Comparison of ENCODE assay signal across 15 cellular contexts in genomic region chr20:22385602-22386299, GRCh38.
DNase-seq lines count a peak whose midpoint lies in the region; ATAC-seq, FAIRE-seq and TF ChIP-seq lines count a peak whose summit lies in the region.
"Had no signal": no experiment of that assay in that cellular context is flagged by ENCODE, and none has a peak within 500 bp of the region (broad histone marks: within the 10 kb centered on the region; RNA-seq: fewer than 3 reads in every experiment).

No MANE protein-coding gene starts in this region.

- no peaks in the 10 kb centered on the region for H3K36me3 Mint-ChIP-seq in astrocyte (ENCODE audit: low read depth, unreplicated experiment)
- H3K36me3 Mint-ChIP-seq in osteocyte (ENCODE audit: unreplicated experiment) = no peaks in the 10 kb centered on the region
- H3K36me3 Mint-ChIP-seq: activated naive CD4-positive, alpha-beta T cell treated with anti-CD3 and anti-CD28 coated beads, Interleukin-2, amount 50 U/mL, for 72 hours had no signal

- no peaks in the 10 kb centered on the region for H3K9me3 ChIP-seq in GM23248 (ENCODE audit: low read depth)
- H3K9me3 ChIP-seq in astrocyte (ENCODE audit: insufficient read depth, low read depth, low read length) = no peaks in the 10 kb centered on the region
- no peaks in the 10 kb centered on the region for H3K9me3 ChIP-seq in mucosa of descending colon

- H3K4me3 ChIP-seq in GM23248 (no peak overlapping the region), astrocyte (ENCODE audit: insufficient read depth, low read depth, low read length) (no peak overlapping the region), mucosa of descending colon (no peak overlapping the region)
- H3K4me3 ChIP-seq: lung, skin epidermis had no signal

- H2AFZ ChIP-seq in GM23248 = no peak overlapping the region
- H2AFZ ChIP-seq in astrocyte (ENCODE audit: low read depth, low read length) = no peak overlapping the region

- H3K4me2 ChIP-seq in GM23248 (ENCODE audit: unreplicated experiment) (no peak overlapping the region), astrocyte (ENCODE audit: low read length) (no peak overlapping the region)

- H3K27ac ChIP-seq in GM23248 (no peak overlapping the region), astrocyte (ENCODE audit: low read depth, low read length) (no peak overlapping the region)
- H3K27ac ChIP-seq: skin epidermis had no signal

- no peaks in the 10 kb centered on the region for H3K36me3 ChIP-seq in GM23248 (ENCODE audit: low read depth)
- H3K36me3 ChIP-seq in astrocyte (ENCODE audit: insufficient read depth, low read length) = no peaks in the 10 kb centered on the region
- H3K36me3 ChIP-seq in mucosa of descending colon (ENCODE audit: low read depth) = no peaks in the 10 kb centered on the region

- H3K9me3 Mint-ChIP-seq in astrocyte (ENCODE audit: unreplicated experiment) (peaks cover 4% of the 10 kb centered on the region), osteocyte (ENCODE audit: unreplicated experiment) (no peaks in the 10 kb centered on the region)

- peaks cover 9% of the 10 kb centered on the region; the same call in 1 of the 2 replicates for H3K27me3 ChIP-seq in GM23248 (replicated peaks; ENCODE audit: insufficient read depth)
- H3K27me3 ChIP-seq in astrocyte (ENCODE audit: insufficient read depth, low read length) = no peaks in the 10 kb centered on the region

- H3K4me3 Mint-ChIP-seq in astrocyte (ENCODE audit: unreplicated experiment) = no peak overlapping the region
- H3K4me3 Mint-ChIP-seq in osteocyte (ENCODE audit: unreplicated experiment) = no peak overlapping the region
- H3K4me3 Mint-ChIP-seq: stimulated activated naive CD8-positive, alpha-beta T cell treated with anti-CD3 and anti-CD28 coated beads, Interleukin-15, Interleukin-2, amounts not matched to agents 100 ng/mL and 50 ng/mL, for 24 hours had no signal

- in situ Hi-C loops in GM23248 (cut with MboI) = no loop called here

- peak overlapping the region; percentile 71 for H3K27ac Mint-ChIP-seq in astrocyte (ENCODE audit: unreplicated experiment)
- H3K27ac Mint-ChIP-seq in osteocyte (ENCODE audit: unreplicated experiment) = no peak overlapping the region
- H3K27ac Mint-ChIP-seq: activated naive CD4-positive, alpha-beta T cell treated with anti-CD3 and anti-CD28 coated beads, Interleukin-2, amount 50 U/mL, for 72 hours; stimulated activated naive CD8-positive, alpha-beta T cell treated with anti-CD3 and anti-CD28 coated beads, Interleukin-15, Interleukin-2, amounts not matched to agents 100 ng/mL and 50 ng/mL, for 24 hours had no signal

- WGBS in GM23248 (ENCODE audit: low coverage in 1 of 2, low lambda C conversion rate in 2 of 2, missing lambda C conversion rate in 2 of 2), 2 experiments = 31 to 36% methylated on average over 7 of the region's 7 CpGs

- H3K79me2 ChIP-seq in GM23248 (ENCODE audit: insufficient read depth) (no peaks in the 10 kb centered on the region), astrocyte (ENCODE audit: insufficient read depth, low read length) (no peaks in the 10 kb centered on the region)

- H3K9ac ChIP-seq in GM23248 (no peak overlapping the region), astrocyte (ENCODE audit: low read length) (no peak overlapping the region)

- peaks cover 16% of the 10 kb centered on the region; the same call in 1 of the 2 replicates for H3K4me1 ChIP-seq in GM23248 (ENCODE audit: insufficient read depth)
- H3K4me1 ChIP-seq in astrocyte (ENCODE audit: insufficient read depth, low read length) = peaks cover 8% of the 10 kb centered on the region
- H3K4me1 ChIP-seq in mucosa of descending colon (ENCODE audit: low read depth) = peaks cover 17% of the 10 kb centered on the region

- H3K27me3 Mint-ChIP-seq in astrocyte (ENCODE audit: low read depth, unreplicated experiment) (peaks cover 26% of the 10 kb centered on the region), osteocyte (ENCODE audit: unreplicated experiment) (no peaks in the 10 kb centered on the region)
- H3K27me3 Mint-ChIP-seq: stimulated activated naive CD8-positive, alpha-beta T cell treated with anti-CD3 and anti-CD28 coated beads, Interleukin-15, Interleukin-2, amounts not matched to agents 100 ng/mL and 50 ng/mL, for 24 hours had no signal

- H3K4me1 Mint-ChIP-seq in astrocyte (ENCODE audit: low read depth, unreplicated experiment) (peaks cover 23% of the 10 kb centered on the region), osteocyte (ENCODE audit: unreplicated experiment) (no peaks in the 10 kb centered on the region)

- H4K20me1 ChIP-seq in GM23248 (ENCODE audit: insufficient read depth) (no peaks in the 10 kb centered on the region), astrocyte (ENCODE audit: insufficient read depth, low read length) (no peaks in the 10 kb centered on the region)

- ATAC-seq in mucosa of descending colon (peak; percentile 70), HG03342 (IDR thresholded peaks at IDR 0.05; ENCODE audit: unreplicated experiment) (no peak), GM18502 (IDR thresholded peaks at IDR 0.05; ENCODE audit: poor library complexity, unreplicated experiment) (no peak)
- ATAC-seq: activated CD4-positive, CD25-positive, alpha-beta regulatory T cell treated with anti-CD3 and anti-CD28 coated beads, Interleukin-2, amount 50 U/mL, for 24 hours; activated naive CD4-positive, alpha-beta T cell treated with anti-CD3 and anti-CD28 coated beads, Interleukin-2, amount 50 U/mL, for 72 hours had no signal

- DNase-seq in GM23248 = peak; percentile 22
- peak; percentile 43 for DNase-seq in NCI-H2196 (lab: John Stamatoyannopoulos, UW; ENCODE audit: unreplicated experiment)
- DNase-seq in astrocyte (ENCODE audit: low read depth) = no peak
- DNase-seq in mucosa of descending colon = no peak
- DNase-seq in osteocyte (ENCODE audit: extremely low spot score, unreplicated experiment) = no peak
- no peak for DNase-seq in stimulated activated CD4-positive, alpha-beta T cell treated with anti-CD3 and anti-CD28 coated beads, Interleukin-4, amount 100 ng/mL, for 1 hour
- DNase-seq: NCI-H2227 treated with DMSO at 0.1 percent for 48 hours had no signal

- TF ChIP-seq CTCF in astrocyte (IDR thresholded peaks at IDR 0.05; ENCODE audit: insufficient read depth, low read depth, low read length) (no peak), mucosa of descending colon (IDR thresholded peaks at IDR 0.05) (no peak), osteocyte (IDR thresholded peaks at IDR 0.05) (no peak)

- no peaks in the 10 kb centered on the region for H3F3A ChIP-seq in GM23248 (ENCODE audit: insufficient read depth)

- no peak for FAIRE-seq in astrocyte (lab: Jason Lieb, UNC)
- FAIRE-seq: endothelial cell of umbilical vein had no signal

- H3K9me2 ChIP-seq in GM23248 (ENCODE audit: insufficient read depth) = no peaks in the 10 kb centered on the region

- intact Hi-C loops in mucosa of descending colon (cut with DNase I, micrococcal nuclease) = no loop called here

Comparison
In these comparisons a context has a peak if more than half of its experiments do, and no peak if none do; other contexts are left out.
1. DNase-seq: peak in GM23248 (single experiment) and NCI-H2196 (single experiment); none in astrocyte (single experiment), mucosa of descending colon (0 of 3), osteocyte (single experiment) and stimulated activated CD4-positive, alpha-beta T cell treated with anti-CD3 and anti-CD28 coated beads, Interleukin-4, amount 100 ng/mL, for 1 hour (single experiment).